Comparison of ENCODE assay signal across 2 cellular contexts in the genomic region with DNA sequence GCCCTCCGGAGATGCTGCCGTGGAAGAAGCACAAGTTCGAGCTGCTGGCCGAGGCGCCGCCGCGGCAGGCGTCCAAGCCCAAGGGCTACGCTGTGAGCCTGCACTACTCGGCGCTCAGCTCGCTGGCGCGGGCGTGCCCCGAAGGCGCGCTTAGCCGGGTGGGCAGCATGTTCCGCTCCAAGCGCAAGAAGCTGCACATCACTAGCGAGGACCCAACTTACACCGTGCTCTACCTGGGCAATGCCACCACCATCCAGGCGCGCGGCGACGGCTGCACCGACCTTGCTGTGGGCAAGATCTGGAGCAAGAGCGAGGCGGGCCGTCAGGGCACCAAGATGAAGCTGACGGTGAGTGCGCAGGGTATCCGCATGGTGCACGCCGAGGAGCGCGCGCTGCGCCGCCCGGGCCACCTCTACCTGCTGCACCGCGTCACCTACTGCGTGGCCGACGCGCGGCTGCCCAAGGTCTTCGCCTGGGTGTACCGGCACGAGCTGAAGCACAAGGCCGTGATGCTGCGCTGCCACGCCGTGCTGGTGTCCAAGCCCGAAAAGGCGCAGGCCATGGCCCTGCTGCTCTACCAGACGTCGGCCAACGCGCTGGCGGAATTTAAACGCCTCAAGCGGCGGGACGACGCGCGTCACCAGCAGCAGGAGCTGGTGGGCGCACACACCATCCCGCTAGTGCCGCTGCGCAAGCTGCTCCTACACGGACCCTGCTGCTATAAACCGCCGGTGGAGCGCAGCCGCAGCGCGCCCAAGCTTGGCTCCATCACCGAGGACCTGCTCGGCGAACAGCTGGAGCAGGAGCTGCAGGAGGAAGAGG.
TF ChIP-seq lines count a peak whose summit lies in the region.

No MANE protein-coding gene starts in this region.

TF ChIP-seq in WTC11, 78 proteins besides CTCF, POLR2A, EP300 and RAD21 (continues in another document):
- peak; percentile 58; the same call in 1 of the 2 replicates for TF ChIP-seq ATF3 (CRISPR knock-in tag; conservative IDR thresholded peaks at IDR 0.05)
- peak; percentile 42; the same call in 1 of the 2 replicates for TF ChIP-seq RELA (CRISPR knock-in tag; IDR thresholded peaks at IDR 0.05; ENCODE audit: borderline replicate concordance)
- TF ChIP-seq NFE2L1 (CRISPR knock-in tag; IDR thresholded peaks at IDR 0.05), result peak; percentile 64; the same call in 1 of the 2 replicates
- TF ChIP-seq SP1 (CRISPR knock-in tag; conservative IDR thresholded peaks at IDR 0.05), result peak; percentile 35
- TF ChIP-seq NR1H2 (CRISPR knock-in tag; IDR thresholded peaks at IDR 0.05), result no peak
- TF ChIP-seq ETV6 (CRISPR knock-in tag; IDR thresholded peaks at IDR 0.05), result no peak
- no peak for TF ChIP-seq HMGA2 (CRISPR knock-in tag; IDR thresholded peaks at IDR 0.05)
- peak; percentile 62; the same call in 1 of the 2 replicates for TF ChIP-seq ZBTB21 (CRISPR knock-in tag; IDR thresholded peaks at IDR 0.05; ENCODE audit: borderline replicate concordance)
- TF ChIP-seq ZNF219 (CRISPR knock-in tag; IDR thresholded peaks at IDR 0.05; ENCODE audit: borderline replicate concordance), result no peak
- peak; percentile 67; the same call in 1 of the 2 replicates for TF ChIP-seq NR3C1 (CRISPR knock-in tag; conservative IDR thresholded peaks at IDR 0.05; ENCODE audit: low read depth)
- TF ChIP-seq, protein P1, sequence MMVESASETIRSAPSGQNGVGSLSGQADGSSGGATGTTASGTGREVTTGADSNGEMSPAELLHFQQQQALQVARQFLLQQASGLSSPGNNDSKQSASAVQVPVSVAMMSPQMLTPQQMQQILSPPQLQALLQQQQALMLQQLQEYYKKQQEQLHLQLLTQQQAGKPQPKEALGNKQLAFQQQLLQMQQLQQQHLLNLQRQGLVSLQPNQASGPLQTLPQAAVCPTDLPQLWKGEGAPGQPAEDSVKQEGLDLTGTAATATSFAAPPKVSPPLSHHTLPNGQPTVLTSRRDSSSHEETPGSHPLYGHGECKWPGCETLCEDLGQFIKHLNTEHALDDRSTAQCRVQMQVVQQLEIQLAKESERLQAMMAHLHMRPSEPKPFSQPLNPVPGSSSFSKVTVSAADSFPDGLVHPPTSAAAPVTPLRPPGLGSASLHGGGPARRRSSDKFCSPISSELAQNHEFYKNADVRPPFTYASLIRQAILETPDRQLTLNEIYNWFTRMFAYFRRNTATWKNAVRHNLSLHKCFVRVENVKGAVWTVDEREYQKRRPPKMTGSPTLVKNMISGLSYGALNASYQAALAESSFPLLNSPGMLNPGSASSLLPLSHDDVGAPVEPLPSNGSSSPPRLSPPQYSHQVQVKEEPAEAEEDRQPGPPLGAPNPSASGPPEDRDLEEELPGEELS (CRISPR knock-in tag; IDR thresholded peaks at IDR 0.05), result peak; percentile 78
- peak; percentile 36; the same call in 1 of the 2 replicates for TF ChIP-seq ZNF138 (CRISPR knock-in tag; conservative IDR thresholded peaks at IDR 0.05)
- peak; percentile 92; the same call in 1 of the 2 replicates for TF ChIP-seq ATF1 (CRISPR knock-in tag; IDR thresholded peaks at IDR 0.05)
- no peak for TF ChIP-seq ZSCAN18 (CRISPR knock-in tag; IDR thresholded peaks at IDR 0.05)
- peak; percentile 90 for TF ChIP-seq JUN (CRISPR knock-in tag; IDR thresholded peaks at IDR 0.05)
- peak; percentile 85 for TF ChIP-seq FOXP1 (CRISPR knock-in tag; IDR thresholded peaks at IDR 0.05; ENCODE audit: borderline replicate concordance)
- no peak for TF ChIP-seq USF2 (CRISPR knock-in tag; IDR thresholded peaks at IDR 0.05)
- TF ChIP-seq PRRX2 (CRISPR knock-in tag; IDR thresholded peaks at IDR 0.05), result no peak
- TF ChIP-seq TEAD4 (CRISPR knock-in tag; IDR thresholded peaks at IDR 0.05), result 0 out of 2 replicates have a peak, but pooled peaks have one; percentile 7
- TF ChIP-seq USF1 (CRISPR knock-in tag; IDR thresholded peaks at IDR 0.05), result peak; percentile 66; the same call in 1 of the 2 replicates

TF ChIP-seq in H1, 55 proteins besides CTCF, POLR2A, EP300 and RAD21:
- TF ChIP-seq ATF2 (IDR thresholded peaks at IDR 0.05; ENCODE audit: low read length) (no peak), NRF1 (IDR thresholded peaks at IDR 0.05; ENCODE audit: low read depth, low read length) (no peak), SAP30 (IDR thresholded peaks at IDR 0.05; ENCODE audit: insufficient read depth, insufficient replicate concordance, low read length) (no peak), RBBP5 (IDR thresholded peaks at IDR 0.05; ENCODE audit: borderline replicate concordance, low read depth, low read length) (no peak), POLR2AphosphoS5 (IDR thresholded peaks at IDR 0.05; ENCODE audit: low read depth, low read length) (no peak), PHF8 (conservative IDR thresholded peaks at IDR 0.05; ENCODE audit: low read depth, low read length) (peak; percentile 37; the same call in 1 of the 2 replicates), JUND (IDR thresholded peaks at IDR 0.05; ENCODE audit: low read length) (no peak), CBX5 (IDR thresholded peaks at IDR 0.05; ENCODE audit: low read depth, low read length) (no peak), MAX (IDR thresholded peaks at IDR 0.05) (peak; percentile 94), KDM5A (IDR thresholded peaks at IDR 0.05; ENCODE audit: low read length) (no peak), SP4 (IDR thresholded peaks at IDR 0.05; ENCODE audit: low read length) (no peak), BCL11A (IDR thresholded peaks at IDR 0.05; ENCODE audit: low read depth in 2 of 2, low read length in 2 of 2) (no peak), BACH1 (IDR thresholded peaks at IDR 0.05; ENCODE audit: low read length) (no peak), SUZ12 (IDR thresholded peaks at IDR 0.05; ENCODE audit: low read length) (peak; percentile 86), POU5F1 (IDR thresholded peaks at IDR 0.05; ENCODE audit: low read depth, low read length) (no peak), HDAC2 (IDR thresholded peaks at IDR 0.05; ENCODE audit: borderline replicate concordance in 1 of 2, low read depth in 2 of 2, low read length in 2 of 2) (0 out of 4 replicates have a peak, but pooled peaks of 1 of the 2 experiments have one; percentile 23), JUN (IDR thresholded peaks at IDR 0.05; ENCODE audit: low read depth, low read length) (no peak), EGR1 (IDR thresholded peaks at IDR 0.05; ENCODE audit: borderline replicate concordance, low read depth, low read length) (no peak), E2F6 (IDR thresholded peaks at IDR 0.05) (peak; percentile 92), TBP (IDR thresholded peaks at IDR 0.05; ENCODE audit: low read depth, low read length) (no peak), CTBP2 (IDR thresholded peaks at IDR 0.05; ENCODE audit: borderline replicate concordance, insufficient read depth, insufficient read length, low read length) (peak; percentile 7), KDM4A (IDR thresholded peaks at IDR 0.05; ENCODE audit: low read depth, low read length, severe bottlenecking) (peak; percentile 90), TEAD4 (IDR thresholded peaks at IDR 0.05; ENCODE audit: low read depth, low read length) (no peak), SIX5 (IDR thresholded peaks at IDR 0.05; ENCODE audit: low read depth, low read length) (no peak), MAFK (IDR thresholded peaks at IDR 0.05; ENCODE audit: low read depth, low read length) (no peak), TAF7 (optimal IDR thresholded peaks at IDR 0.05; ENCODE audit: borderline replicate concordance, low read depth, low read length) (no peak), BRCA1 (IDR thresholded peaks at IDR 0.05; ENCODE audit: low read depth, low read length) (no peak), RXRA (IDR thresholded peaks at IDR 0.05; ENCODE audit: insufficient read depth, low read depth, low read length) (no peak), CREB1 (IDR thresholded peaks at IDR 0.05) (peak; percentile 31; the same call in 1 of the 2 replicates), EZH2 (IDR thresholded peaks at IDR 0.05; ENCODE audit: low read depth, low read length, severe bottlenecking) (peak; percentile 73), KDM1A (IDR thresholded peaks at IDR 0.05; ENCODE audit: borderline replicate concordance, low read length) (no peak; the same call in 1 of the 2 replicates), TAF1 (IDR thresholded peaks at IDR 0.05; ENCODE audit: low read depth, low read length) (no peak)
